Comparison of ENCODE assay signal across 8 cellular contexts in the genomic region with DNA sequence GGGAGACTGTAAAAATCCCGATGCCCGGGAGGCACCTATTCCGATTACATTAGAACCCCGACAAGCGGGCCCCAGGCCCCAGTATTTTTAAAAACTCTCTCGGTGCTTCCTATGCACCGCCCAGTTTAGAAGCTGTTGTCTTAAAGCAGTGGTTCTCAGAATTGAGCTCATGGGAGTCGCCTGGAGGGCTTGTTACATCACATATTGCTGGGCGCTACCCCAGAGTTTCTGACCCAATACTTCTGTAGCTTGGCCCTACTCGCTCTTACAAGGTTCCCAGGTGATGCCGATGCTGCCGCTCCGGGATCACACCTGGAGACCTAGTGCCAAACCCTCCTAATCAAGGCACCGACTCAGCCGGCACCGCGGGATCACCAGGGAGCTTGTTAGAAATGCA. TPM values are rescaled to one million over a fixed set of nuclear protein-coding genes. Genes with fewer than 3 reads are reported as not detected.
DNase-seq lines count a peak whose midpoint lies in the region; ATAC-seq and TF ChIP-seq lines count a peak whose summit lies in the region.

No MANE protein-coding gene starts in this region.

- peaks cover 0 to 17% (median 7%) of the 10 kb centered on the region in 4 donors for H3K4me1 ChIP-seq in right lobe of liver

- H3K36me3 ChIP-seq in right lobe of liver, result no peaks in the 10 kb centered on the region

- no peaks in the 10 kb centered on the region for H3K9me3 ChIP-seq in right lobe of liver

- TF ChIP-seq POLR2A in right lobe of liver (IDR thresholded peaks at IDR 0.05), result no peak

- H3K4me3 ChIP-seq in right lobe of liver, result peak overlapping the region; percentile 42 to 56 (median 53)

- H3K9me3 Mint-ChIP-seq in activated naive CD4-positive, alpha-beta T cell treated with anti-CD3 and anti-CD28 coated beads, Interleukin-2, amount 50 U/mL, for 72 hours, result peaks cover 11% of the 10 kb centered on the region in 2 donors

- H3K27ac ChIP-seq in right lobe of liver, result no peak overlapping the region

- no peak for TF ChIP-seq CTCF in right lobe of liver (IDR thresholded peaks at IDR 0.05)

- no peaks in the 10 kb centered on the region for H3K27me3 ChIP-seq in right lobe of liver

- ATAC-seq in HG03060 (IDR thresholded peaks at IDR 0.05; ENCODE audit: low read depth, unreplicated experiment) (peak; percentile 14), right lobe of liver (peak in 2 of 4 donors; percentile 2 to 7)
- peak; percentile 25 to 62 for ATAC-seq in activated naive CD4-positive, alpha-beta T cell treated with anti-CD3 and anti-CD28 coated beads, Interleukin-2, amount 50 U/mL, for 72 hours

- peak; percentile 27 for DNase-seq in NCI-H748 (lab: John Stamatoyannopoulos, UW; ENCODE audit: unreplicated experiment)
- DNase-seq in NCI-H748 treated with DMSO at 0.1 percent for 48 hours (lab: John Stamatoyannopoulos, UW), result no peak
- DNase-seq in activated naive CD4-positive, alpha-beta T cell treated with anti-CD3 and anti-CD28 coated beads, Interleukin-2, amount 50 U/mL, for 72 hours (ENCODE audit: low spot score in 2 of 2), result no peak
- DNase-seq in right lobe of liver, result peak in 1 of 3 donors; percentile 46
- no peak for DNase-seq in DMS114 treated with DMSO at 0.1 percent for 48 hours (lab: John Stamatoyannopoulos, UW; ENCODE audit: unreplicated experiment)
- no peak for DNase-seq in DMS 273 treated with DMSO at 0.1 percent for 48 hours (lab: John Stamatoyannopoulos, UW)
- DNase-seq in midbrain (lab: John Stamatoyannopoulos, UW), result no peak

- H3K36me3 Mint-ChIP-seq in activated naive CD4-positive, alpha-beta T cell treated with anti-CD3 and anti-CD28 coated beads, Interleukin-2, amount 50 U/mL, for 72 hours, result peaks cover 9 to 13% of the 10 kb centered on the region in 2 donors

- no peak overlapping the region for H3K27ac Mint-ChIP-seq in activated naive CD4-positive, alpha-beta T cell treated with anti-CD3 and anti-CD28 coated beads, Interleukin-2, amount 50 U/mL, for 72 hours

- intact Hi-C loops in right lobe of liver (cut with DNase I), result loop anchor here (5.0 to 10.0 kb wide), 4 partner anchors 151 to 529 kb away; no protein-coding TSS in a partner anchor

- WGBS in right lobe of liver (ENCODE audit: insufficient coverage, low coverage, low lambda C conversion rate, missing lambda C conversion rate), result 15% methylated on average over 11 of the region's 17 CpGs

RNA-seq across cellular contexts. Expression of a gene that starts 35.2 kb away (rescaled TPM):
- total RNA-seq in activated naive CD4-positive, alpha-beta T cell treated with anti-CD3 and anti-CD28 coated beads, Interleukin-2, amount 50 U/mL, for 72 hours, result not detected
- total RNA-seq in right lobe of liver, result 100 to 1,000 TPM; 173 to 307 (median 202) TPM

RNA-seq across cellular contexts. Expression of a gene that starts 53.6 kb away (rescaled TPM):
- not detected for total RNA-seq in activated naive CD4-positive, alpha-beta T cell treated with anti-CD3 and anti-CD28 coated beads, Interleukin-2, amount 50 U/mL, for 72 hours
- total RNA-seq in right lobe of liver, result under 1 TPM in 5 of 6 experiments, not detected in 1; 0.07 to 0.37 (median 0.09) TPM

Comparison
In these comparisons a context has a peak if more than half of its experiments do, and no peak if none do; other contexts are left out.
1. RNA of a gene that starts 35.2 kb away (total RNA-seq): 173 to 307 TPM in right lobe of liver; not detected in activated naive CD4-positive, alpha-beta T cell treated with anti-CD3 and anti-CD28 coated beads, Interleukin-2, amount 50 U/mL, for 72 hours; every median in the first group is over 100 times any median in the second.